ENCODE assay signal across 21 cellular contexts in the genomic region with DNA sequence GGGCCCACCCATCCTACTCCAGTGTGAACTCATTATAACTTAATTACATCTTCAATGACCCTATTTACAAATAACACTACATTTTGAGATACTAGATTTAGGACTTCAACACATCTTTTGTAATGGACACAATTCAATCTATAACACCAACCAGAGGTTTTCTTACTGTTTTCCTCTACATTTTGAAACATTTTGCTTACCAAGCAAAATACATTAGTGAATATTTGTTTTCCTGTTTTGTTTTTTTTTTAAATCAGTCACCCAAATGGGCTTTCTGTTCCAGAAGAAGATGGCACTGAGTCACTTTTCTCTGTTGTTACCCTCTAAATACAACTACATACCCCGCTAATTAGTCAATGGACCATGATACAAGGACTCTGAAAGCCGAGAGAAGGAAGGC.
DNase-seq lines count a peak whose midpoint lies in the region; ATAC-seq, FAIRE-seq and TF ChIP-seq lines count a peak whose summit lies in the region.
"Had no signal": no experiment of that assay in that cellular context is flagged by ENCODE, and none has a peak within 500 bp of the region (broad histone marks: within the 10 kb centered on the region; RNA-seq: fewer than 3 reads in every experiment).

No MANE protein-coding gene starts in this region.

- H3K79me1 ChIP-seq in IMR-90 (ENCODE audit: low read depth in 1 of 2, low read length in 2 of 2): no peaks in the 10 kb centered on the region

- H2BK20ac ChIP-seq in IMR-90 (ENCODE audit: low read depth, low read length): no peak overlapping the region

- H3K4me1 ChIP-seq in IMR-90 (ENCODE audit: control insufficient read depth, insufficient read depth, low read length) (no peaks in the 10 kb centered on the region; the same call in 1 of the 2 replicates), SJCRH30 (peaks cover 17% of the 10 kb centered on the region)
- H3K4me1 ChIP-seq: Caco-2 had no signal

- no peaks in the 10 kb centered on the region for H3K27me3 Mint-ChIP-seq in memory B cell

- H4K91ac ChIP-seq in IMR-90 (ENCODE audit: insufficient read depth, low read depth, low read length): no peak overlapping the region

- no peak overlapping the region for H3K27ac ChIP-seq in IMR-90 (ENCODE audit: insufficient read depth, low read length)
- peak overlapping the region; percentile 49 for H3K27ac ChIP-seq in cingulate gyrus (ENCODE audit: low read depth, low read length)
- no peak overlapping the region for H3K27ac ChIP-seq in SJCRH30
- H3K27ac ChIP-seq: C4-2B had no signal

- peaks cover 12% of the 10 kb centered on the region for H3K4me1 Mint-ChIP-seq in memory B cell

- no peak overlapping the region for H3K56ac ChIP-seq in IMR-90 (ENCODE audit: extremely low read depth, insufficient read depth, low read length)

- H3K4ac ChIP-seq in IMR-90 (ENCODE audit: low read depth, low read length): no peak overlapping the region

- H3K18ac ChIP-seq in IMR-90 (ENCODE audit: low read depth, low read length): no peak overlapping the region

- no peak overlapping the region for H3K4me3 Mint-ChIP-seq in memory B cell
- H3K4me3 Mint-ChIP-seq: CD4-positive, alpha-beta T cell; GM23338; HFFc6 had no signal

- H3K27ac Mint-ChIP-seq in memory B cell: peak overlapping the region; percentile 79
- H3K27ac Mint-ChIP-seq: CD4-positive, alpha-beta T cell; GM23338; HFFc6 had no signal

- intact Hi-C loops in IMR-90 (cut with micrococcal nuclease): no loop called here

- no peak overlapping the region for H4K5ac ChIP-seq in IMR-90 (ENCODE audit: low read depth, low read length)

- no peak overlapping the region for H2BK15ac ChIP-seq in IMR-90 (ENCODE audit: low read depth, low read length)

- peak; percentile 25 for FAIRE-seq in A204.1 (lab: Jason Lieb, UNC)
- FAIRE-seq: D721Med, G401.6, GM12891, GM19239 had no signal

- TF ChIP-seq CTCF in IMR-90 (conservative IDR thresholded peaks at IDR 0.05; ENCODE audit: low read depth, low read length): no peak

- H3K4me2 ChIP-seq in IMR-90 (ENCODE audit: low read depth, low read length): no peak overlapping the region
- H3K4me2 ChIP-seq: GM23338 had no signal

- H3K9me3 Mint-ChIP-seq in memory B cell: peaks cover 12% of the 10 kb centered on the region
- H3K9me3 Mint-ChIP-seq: CD4-positive, alpha-beta T cell; GM23338 had no signal

- no TSS peak for BruUV-seq in IMR-90 (replicated peaks; lab: Mats Ljungman, UMichigan)

- CTCF ChIA-PET in IMR-90 (lab: Yijun Ruan, JAX): no interaction called here

- no peak overlapping the region for H2AFZ ChIP-seq in IMR-90 (replicated peaks; ENCODE audit: low read length, poor library complexity)
- H2AFZ ChIP-seq: GM23338 had no signal

- WGBS in IMR-90 (ENCODE audit: extremely low coverage in 2 of 2, insufficient read length in 1 of 2), 2 experiments: no CpG with 5 or more reads among the region's 2 CpGs

- H3K14ac ChIP-seq in IMR-90 (replicated peaks; ENCODE audit: low read depth, low read length): no peak overlapping the region

- H2AK5ac ChIP-seq in IMR-90 (ENCODE audit: low read depth, low read length): no peak overlapping the region

- dilution Hi-C loops in IMR-90 (cut with HindIII; ENCODE audit: low sequenced_read_pairs, unreplicated experiment): no loop called here

- no peak for TF ChIP-seq POLR2A in IMR-90 (IDR thresholded peaks at IDR 0.05; ENCODE audit: low read depth, low read length)

- H2BK120ac ChIP-seq in IMR-90 (ENCODE audit: low read depth, low read length): no peak overlapping the region

- peaks cover under 1% of the 10 kb centered on the region; the same call in 1 of the 2 replicates for H3K9me3 ChIP-seq in IMR-90 (ENCODE audit: control insufficient read depth, insufficient read depth, low read length)
- H3K9me3 ChIP-seq in SJCRH30 (replicated peaks): no peaks in the 10 kb centered on the region
- H3K9me3 ChIP-seq: Caco-2 had no signal

- H3K36me3 ChIP-seq in IMR-90 (ENCODE audit: control insufficient read depth, insufficient read depth, low read length): no peaks in the 10 kb centered on the region
- H3K36me3 ChIP-seq in SJCRH30: no peaks in the 10 kb centered on the region

- no peak overlapping the region for H3K23ac ChIP-seq in IMR-90 (ENCODE audit: low read depth, low read length)

- H3K27me3 ChIP-seq in IMR-90 (ENCODE audit: control insufficient read depth, insufficient read depth, low read length) (peaks cover 11% of the 10 kb centered on the region), SJCRH30 (no peaks in the 10 kb centered on the region)

- H3K36me3 Mint-ChIP-seq in memory B cell: peaks cover 9% of the 10 kb centered on the region

- POLR2A ChIA-PET in IMR-90 (lab: Charles Lee; ENCODE audit: unreplicated experiment): no interaction called here

- no peak for ATAC-seq in IMR-90 (ENCODE audit: low read depth)
- ATAC-seq in memory B cell (ENCODE audit: low read depth): no peak
- no peak for ATAC-seq in GM19463 (IDR thresholded peaks at IDR 0.05; ENCODE audit: unreplicated experiment)
- ATAC-seq in HG03442 (IDR thresholded peaks at IDR 0.05; ENCODE audit: unreplicated experiment): no peak
- ATAC-seq: GM23338, HCT116 had no signal

- DNase-seq in IMR-90 (no peak), memory B cell (ENCODE audit: low spot score in 2 of 2) (no peak), SJCRH30 (no peak)
- DNase-seq: 8988T; ACHN; Caco-2; CD4-positive, alpha-beta T cell; H7; HFFc6; KBM-7 had no signal

- H2AK9ac ChIP-seq in IMR-90 (replicated peaks; ENCODE audit: low read depth, low read length, poor library complexity): no peak overlapping the region

- H4K20me1 ChIP-seq in IMR-90 (ENCODE audit: insufficient read depth, low read length): no peaks in the 10 kb centered on the region

- in situ Hi-C loops in IMR-90 (cut with MboI; ENCODE audit: low sequenced_read_pairs): loop anchor here (25.0 kb wide), 1 partner anchor 345 kb away; no protein-coding TSS in a partner anchor

- no peaks in the 10 kb centered on the region for H3K9me1 ChIP-seq in IMR-90 (ENCODE audit: insufficient read depth, low read length)

- H3K9ac ChIP-seq in IMR-90 (ENCODE audit: low read depth, low read length): no peak overlapping the region

- H3K4me3 ChIP-seq in IMR-90 (ENCODE audit: insufficient read depth, low read depth, low read length) (no peak overlapping the region), SJCRH30 (no peak overlapping the region)
- H3K4me3 ChIP-seq: GM23338 had no signal

- no peak overlapping the region for H4K8ac ChIP-seq in IMR-90 (ENCODE audit: low read depth in 2 of 2, low read length in 2 of 2)

- no peak for TF ChIP-seq RAD21 in IMR-90 (IDR thresholded peaks at IDR 0.05; ENCODE audit: low read length)

- H2BK5ac ChIP-seq in IMR-90 (ENCODE audit: low read depth, low read length, poor library complexity, severe bottlenecking): no peak overlapping the region

TF ChIP-seq in IMR-90, 13 proteins besides CTCF, POLR2A, EP300 and RAD21:
- TF ChIP-seq NFE2L2 (IDR thresholded peaks at IDR 0.05; ENCODE audit: low read depth, low read length): no peak
- TF ChIP-seq MAFK (IDR thresholded peaks at IDR 0.05; ENCODE audit: low read depth, low read length): peak; percentile 86
